8 cellular contexts compared by ENCODE assay signal in genomic region chr17:44354582-44355309, GRCh38. TPM values are rescaled to one million over a fixed set of nuclear protein-coding genes. Genes with fewer than 3 reads are reported as not detected.
DNase-seq lines count a peak whose midpoint lies in the region; ATAC-seq, FAIRE-seq and TF ChIP-seq lines count a peak whose summit lies in the region.

No MANE protein-coding gene starts in this region.

- ATAC-seq in GM21447 (IDR thresholded peaks at IDR 0.05; ENCODE audit: unreplicated experiment) = no peak
- ATAC-seq in HG02678 (IDR thresholded peaks at IDR 0.05; ENCODE audit: unreplicated experiment) = no peak

- no peaks in the 10 kb centered on the region for H3K27me3 ChIP-seq in SK-N-SH (ENCODE audit: insufficient read depth)

- H3K27ac ChIP-seq in SK-N-SH (ENCODE audit: low read depth in 2 of 2, low read length in 1 of 2) = no peak overlapping the region

- H3K4me2 ChIP-seq in SK-N-SH = no peak overlapping the region

- no peak overlapping the region for H2AFZ ChIP-seq in SK-N-SH (ENCODE audit: low read depth)

- no peaks in the 10 kb centered on the region for H3K79me2 ChIP-seq in SK-N-SH (ENCODE audit: insufficient read depth)

- CTCF ChIA-PET in SK-N-SH (lab: Yijun Ruan, JAX) = interaction anchor here (0.7 to 2.6 kb wide), 3 partner anchors 8 to 22 kb away, joined by 3 to 12 read pairs (median 3); partner anchors contain the start of genes FAM171A2 and GRN

- H4K20me1 ChIP-seq in SK-N-SH (ENCODE audit: insufficient read depth) = no peaks in the 10 kb centered on the region

- H3K36me3 ChIP-seq in SK-N-SH (replicated peaks in 1 of 2; ENCODE audit: control insufficient read depth in 1 of 2, insufficient read depth in 2 of 2, low read length in 1 of 2) = peaks cover 0 to 30% of the 10 kb centered on the region in 2 experiments

- no peak overlapping the region for H3K9ac ChIP-seq in SK-N-SH

- POLR2A ChIA-PET in SK-N-SH (lab: Yijun Ruan, JAX) = no interaction called here

- no peak for TF ChIP-seq EP300 in SK-N-SH (IDR thresholded peaks at IDR 0.05; ENCODE audit: borderline replicate concordance in 1 of 2, low read depth in 1 of 2, low read length in 1 of 2)

- H3K4me3 ChIP-seq in epithelial cell of proximal tubule (ENCODE audit: low read depth, low read length) = no peak overlapping the region
- H3K4me3 ChIP-seq in SK-N-SH (ENCODE audit: low read depth in 2 of 2, low read length in 1 of 2) = no peak overlapping the region

- no peak for FAIRE-seq in GM19239 (lab: Jason Lieb, UNC)

- TF ChIP-seq RAD21 in SK-N-SH (IDR thresholded peaks at IDR 0.05; ENCODE audit: low read length) = no peak

- 92% methylated on average over 25 of the region's 67 CpGs for WGBS in SK-N-SH (ENCODE audit: low lambda C conversion rate)

- H3K4me1 ChIP-seq in SK-N-SH (ENCODE audit: control insufficient read depth in 1 of 2, insufficient read depth in 2 of 2, low read depth in 1 of 2, low read length in 1 of 2) = no peaks in the 10 kb centered on the region; a peak in 1 of 4 replicates

- H3F3A ChIP-seq in SK-N-SH (replicated peaks; ENCODE audit: insufficient read depth) = no peaks in the 10 kb centered on the region

- H3K9me2 ChIP-seq in SK-N-SH = no peaks in the 10 kb centered on the region

- H3K9me3 ChIP-seq in SK-N-SH = no peaks in the 10 kb centered on the region

- peak; percentile 90 for DNase-seq in GM19239 (ENCODE audit: insufficient read length, low spot score)
- peak; percentile 21 to 22 for DNase-seq in activated CD4-positive, alpha-beta T cell treated with anti-CD3 and anti-CD28 coated beads, Interleukin-2, amount 50 U/mL, for 24 hours (ENCODE audit: low read depth in 1 of 2, low spot score in 1 of 2)
- DNase-seq in epithelial cell of proximal tubule (ENCODE audit: low read depth) = no peak
- peak; percentile 64 for DNase-seq in stimulated activated CD4-positive, alpha-beta T cell treated with anti-CD3 and anti-CD28 coated beads, Interleukin-12 subunit alpha, Interleukin-12 subunit beta, amount 100 ng/mL, for 4 hours
- no peak for DNase-seq in SK-N-SH
- no peak for DNase-seq in EL

- TF ChIP-seq CTCF in epithelial cell of proximal tubule (conservative IDR thresholded peaks at IDR 0.05; ENCODE audit: low read depth, low read length) (peak; percentile 28), SK-N-SH (IDR thresholded peaks at IDR 0.05) (no peak)

TF ChIP-seq in SK-N-SH, 30 proteins besides CTCF, POLR2A, EP300 and RAD21:
- TF ChIP-seq, protein P1, sequence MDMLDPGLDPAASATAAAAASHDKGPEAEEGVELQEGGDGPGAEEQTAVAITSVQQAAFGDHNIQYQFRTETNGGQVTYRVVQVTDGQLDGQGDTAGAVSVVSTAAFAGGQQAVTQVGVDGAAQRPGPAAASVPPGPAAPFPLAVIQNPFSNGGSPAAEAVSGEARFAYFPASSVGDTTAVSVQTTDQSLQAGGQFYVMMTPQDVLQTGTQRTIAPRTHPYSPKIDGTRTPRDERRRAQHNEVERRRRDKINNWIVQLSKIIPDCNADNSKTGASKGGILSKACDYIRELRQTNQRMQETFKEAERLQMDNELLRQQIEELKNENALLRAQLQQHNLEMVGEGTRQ (IDR thresholded peaks at IDR 0.05; ENCODE audit: borderline replicate concordance, low read depth, low read length) = no peak
- no peak for TF ChIP-seq IRF3 (IDR thresholded peaks at IDR 0.05; ENCODE audit: low read depth, low read length)
- TF ChIP-seq, protein P2, sequence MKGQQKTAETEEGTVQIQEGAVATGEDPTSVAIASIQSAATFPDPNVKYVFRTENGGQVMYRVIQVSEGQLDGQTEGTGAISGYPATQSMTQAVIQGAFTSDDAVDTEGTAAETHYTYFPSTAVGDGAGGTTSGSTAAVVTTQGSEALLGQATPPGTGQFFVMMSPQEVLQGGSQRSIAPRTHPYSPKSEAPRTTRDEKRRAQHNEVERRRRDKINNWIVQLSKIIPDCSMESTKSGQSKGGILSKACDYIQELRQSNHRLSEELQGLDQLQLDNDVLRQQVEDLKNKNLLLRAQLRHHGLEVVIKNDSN (IDR thresholded peaks at IDR 0.05; ENCODE audit: borderline replicate concordance, low read depth) = no peak
- no peak for TF ChIP-seq TCF12 (IDR thresholded peaks at IDR 0.05)
- TF ChIP-seq, protein P3, sequence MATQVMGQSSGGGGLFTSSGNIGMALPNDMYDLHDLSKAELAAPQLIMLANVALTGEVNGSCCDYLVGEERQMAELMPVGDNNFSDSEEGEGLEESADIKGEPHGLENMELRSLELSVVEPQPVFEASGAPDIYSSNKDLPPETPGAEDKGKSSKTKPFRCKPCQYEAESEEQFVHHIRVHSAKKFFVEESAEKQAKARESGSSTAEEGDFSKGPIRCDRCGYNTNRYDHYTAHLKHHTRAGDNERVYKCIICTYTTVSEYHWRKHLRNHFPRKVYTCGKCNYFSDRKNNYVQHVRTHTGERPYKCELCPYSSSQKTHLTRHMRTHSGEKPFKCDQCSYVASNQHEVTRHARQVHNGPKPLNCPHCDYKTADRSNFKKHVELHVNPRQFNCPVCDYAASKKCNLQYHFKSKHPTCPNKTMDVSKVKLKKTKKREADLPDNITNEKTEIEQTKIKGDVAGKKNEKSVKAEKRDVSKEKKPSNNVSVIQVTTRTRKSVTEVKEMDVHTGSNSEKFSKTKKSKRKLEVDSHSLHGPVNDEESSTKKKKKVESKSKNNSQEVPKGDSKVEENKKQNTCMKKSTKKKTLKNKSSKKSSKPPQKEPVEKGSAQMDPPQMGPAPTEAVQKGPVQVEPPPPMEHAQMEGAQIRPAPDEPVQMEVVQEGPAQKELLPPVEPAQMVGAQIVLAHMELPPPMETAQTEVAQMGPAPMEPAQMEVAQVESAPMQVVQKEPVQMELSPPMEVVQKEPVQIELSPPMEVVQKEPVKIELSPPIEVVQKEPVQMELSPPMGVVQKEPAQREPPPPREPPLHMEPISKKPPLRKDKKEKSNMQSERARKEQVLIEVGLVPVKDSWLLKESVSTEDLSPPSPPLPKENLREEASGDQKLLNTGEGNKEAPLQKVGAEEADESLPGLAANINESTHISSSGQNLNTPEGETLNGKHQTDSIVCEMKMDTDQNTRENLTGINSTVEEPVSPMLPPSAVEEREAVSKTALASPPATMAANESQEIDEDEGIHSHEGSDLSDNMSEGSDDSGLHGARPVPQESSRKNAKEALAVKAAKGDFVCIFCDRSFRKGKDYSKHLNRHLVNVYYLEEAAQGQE (IDR thresholded peaks at IDR 0.05; ENCODE audit: low read depth, low read length) = no peak
- no peak for TF ChIP-seq SIN3A (IDR thresholded peaks at IDR 0.05; ENCODE audit: borderline replicate concordance, low read depth, low read length)
- TF ChIP-seq YY1 (IDR thresholded peaks at IDR 0.05; ENCODE audit: low read depth) = no peak
- TF ChIP-seq RXRA (IDR thresholded peaks at IDR 0.05; ENCODE audit: borderline replicate concordance, low read depth) = no peak
- no peak for TF ChIP-seq TAF1 (IDR thresholded peaks at IDR 0.05; ENCODE audit: borderline replicate concordance, low read depth, low read length)
- no peak for TF ChIP-seq MXI1 (IDR thresholded peaks at IDR 0.05; ENCODE audit: low read depth, low read length)
- TF ChIP-seq FOSL2 (IDR thresholded peaks at IDR 0.05; ENCODE audit: borderline replicate concordance, low read depth) = no peak
- TF ChIP-seq FOXM1 (IDR thresholded peaks at IDR 0.05; ENCODE audit: low read depth) = no peak
- TF ChIP-seq JUND (IDR thresholded peaks at IDR 0.05) = no peak
- TF ChIP-seq MEF2A (IDR thresholded peaks at IDR 0.05; ENCODE audit: borderline replicate concordance, low read depth) = no peak
- TF ChIP-seq SMC3 (IDR thresholded peaks at IDR 0.05; ENCODE audit: low read depth, low read length) = no peak
- no peak for TF ChIP-seq NFIC (IDR thresholded peaks at IDR 0.05; ENCODE audit: borderline replicate concordance)
- no peak for TF ChIP-seq ELF1 (IDR thresholded peaks at IDR 0.05)
- no peak for TF ChIP-seq GATA2 (CRISPR knock-in tag; IDR thresholded peaks at IDR 0.05)
- TF ChIP-seq, protein P4, sequence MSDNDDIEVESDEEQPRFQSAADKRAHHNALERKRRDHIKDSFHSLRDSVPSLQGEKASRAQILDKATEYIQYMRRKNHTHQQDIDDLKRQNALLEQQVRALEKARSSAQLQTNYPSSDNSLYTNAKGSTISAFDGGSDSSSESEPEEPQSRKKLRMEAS (IDR thresholded peaks at IDR 0.05; ENCODE audit: low read depth) = no peak

RNA-seq across cellular contexts. Expression of gene FAM171A2, which starts 8.9 kb away (rescaled TPM):
- total RNA-seq in epithelial cell of proximal tubule = 8.0 and 15.0 TPM in 2 replicates
- polyA plus RNA-seq in SK-N-SH (2012; rRNA removed) = 4.8 and 4.9 TPM in 2 replicates
- 1.8 and 3.6 TPM in 2 replicates for polyA plus RNA-seq in SK-N-SH (2012; cell fraction: cytosol; rRNA removed)
- polyA plus RNA-seq in SK-N-SH (2012; cell fraction: nucleus; rRNA removed) = 4.0 and 4.5 TPM in 2 replicates

RNA-seq across cellular contexts. Expression of gene GRN, which starts 9.6 kb away (rescaled TPM):
- total RNA-seq in epithelial cell of proximal tubule = 195 and 567 TPM in 2 replicates
- 360 and 442 TPM in 2 replicates for polyA plus RNA-seq in SK-N-SH (2012; rRNA removed)
- polyA plus RNA-seq in SK-N-SH (2012; cell fraction: cytosol; rRNA removed) = 126 and 213 TPM in 2 replicates
- polyA plus RNA-seq in SK-N-SH (2012; cell fraction: nucleus; rRNA removed) = 427 and 781 TPM in 2 replicates

RNA-seq across cellular contexts. Expression of gene SLC25A39, which starts 30.1 kb away (rescaled TPM):
- total RNA-seq in epithelial cell of proximal tubule = 161 and 197 TPM in 2 replicates
- 106 and 131 TPM in 2 replicates for polyA plus RNA-seq in SK-N-SH (2012; rRNA removed)
- polyA plus RNA-seq in SK-N-SH (2012; cell fraction: cytosol; rRNA removed) = 58.4 and 82.3 TPM in 2 replicates
- 260 and 343 TPM in 2 replicates for polyA plus RNA-seq in SK-N-SH (2012; cell fraction: nucleus; rRNA removed)

RNA-seq across cellular contexts. Expression of gene ITGA2B, which starts 34.7 kb away (rescaled TPM):
- 0.14 and 0.81 TPM in 2 replicates for total RNA-seq in epithelial cell of proximal tubule
- polyA plus RNA-seq in SK-N-SH (2012; rRNA removed) = 1.3 and 1.9 TPM in 2 replicates
- polyA plus RNA-seq in SK-N-SH (2012; cell fraction: cytosol; rRNA removed) = 0.21 and 0.35 TPM in 2 replicates
- polyA plus RNA-seq in SK-N-SH (2012; cell fraction: nucleus; rRNA removed) = 7.6 and 8.4 TPM in 2 replicates

RNA-seq across cellular contexts. Expression of gene RUNDC3A, which starts 46.3 kb away (rescaled TPM):
- 0.07 and 2.2 TPM in 2 replicates for total RNA-seq in epithelial cell of proximal tubule
- 8.9 and 11.0 TPM in 2 replicates for polyA plus RNA-seq in SK-N-SH (2012; rRNA removed)
- 5.8 and 7.9 TPM in 2 replicates for polyA plus RNA-seq in SK-N-SH (2012; cell fraction: cytosol; rRNA removed)
- polyA plus RNA-seq in SK-N-SH (2012; cell fraction: nucleus; rRNA removed) = 21.4 and 28.5 TPM in 2 replicates

Comparison
In these comparisons a context has a peak if more than half of its experiments do, and no peak if none do; other contexts are left out.
1. DNase-seq: peak in GM19239 (single experiment), activated CD4-positive, alpha-beta T cell treated with anti-CD3 and anti-CD28 coated beads, Interleukin-2, amount 50 U/mL, for 24 hours (2 of 2) and stimulated activated CD4-positive, alpha-beta T cell treated with anti-CD3 and anti-CD28 coated beads, Interleukin-12 subunit alpha, Interleukin-12 subunit beta, amount 100 ng/mL, for 4 hours (single experiment); none in epithelial cell of proximal tubule (single experiment), SK-N-SH (single experiment) and EL (single experiment).